9 cellular contexts compared by ENCODE assay signal in the genomic region with DNA sequence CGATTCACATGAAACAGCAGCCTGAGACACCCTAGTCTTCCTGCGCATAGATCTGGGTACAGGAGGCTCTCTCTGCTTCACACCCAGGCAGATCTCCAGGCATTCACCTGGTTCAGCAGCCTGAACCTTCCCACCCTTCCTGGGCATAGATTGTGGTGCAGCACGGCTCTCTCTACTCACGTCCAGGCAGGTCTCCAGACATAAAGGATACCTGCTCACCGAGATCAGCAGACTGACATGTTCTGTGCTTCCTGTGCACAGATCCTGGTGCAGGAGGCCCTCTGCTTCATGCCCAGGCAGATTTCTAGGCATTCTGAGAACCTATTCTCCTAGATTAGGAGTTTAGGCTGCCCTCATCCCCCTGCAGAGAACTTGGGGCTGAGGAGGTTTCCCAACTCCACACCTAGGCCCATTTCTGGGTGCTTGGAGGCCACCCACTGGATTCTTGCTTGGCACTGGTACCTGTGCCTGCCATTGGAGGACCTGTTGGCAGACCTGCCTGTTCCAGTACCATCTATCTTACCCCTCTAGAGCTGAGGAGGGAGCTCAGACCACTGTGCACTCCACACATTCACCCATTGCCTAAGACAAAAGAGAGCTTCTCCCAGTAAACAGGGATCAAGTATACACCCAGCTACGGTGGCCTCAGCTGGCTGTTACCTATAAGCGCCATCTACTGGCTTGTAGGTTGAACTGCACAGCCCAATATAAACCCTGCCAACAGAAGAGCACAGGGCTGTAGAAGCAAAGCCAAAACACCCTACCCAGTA. TPM values are rescaled to one million over a fixed set of nuclear protein-coding genes. Genes with fewer than 3 reads are reported as not detected.
DNase-seq lines count a peak whose midpoint lies in the region; ATAC-seq and TF ChIP-seq lines count a peak whose summit lies in the region.
"Had no signal": no experiment of that assay in that cellular context is flagged by ENCODE, and none has a peak within 500 bp of the region (broad histone marks: within the 10 kb centered on the region; RNA-seq: fewer than 3 reads in every experiment).

No MANE protein-coding gene starts in this region.

- H3K36me3 ChIP-seq in mucosa of descending colon (ENCODE audit: low read depth): no peaks in the 10 kb centered on the region

- peak; percentile 68 for TF ChIP-seq CTCF in HL-60 (IDR thresholded peaks at IDR 0.05; ENCODE audit: insufficient read depth, low read length)
- TF ChIP-seq CTCF in mucosa of descending colon (IDR thresholded peaks at IDR 0.05): no peak

- no peaks in the 10 kb centered on the region for H3K27me3 ChIP-seq in HL-60 (ENCODE audit: insufficient read depth, poor library complexity, severe bottlenecking)

- intact Hi-C loops in mucosa of descending colon (cut with DNase I, micrococcal nuclease): no loop called here

- H3K4me3 Mint-ChIP-seq in activated CD4-positive, alpha-beta T cell treated with anti-CD3 and anti-CD28 coated beads, Interleukin-2, amount 10 ng/mL, durations not matched to agents 7 days and 5 days: no peak overlapping the region
- H3K4me3 Mint-ChIP-seq in activated CD8-positive, alpha-beta T cell treated with anti-CD3 and anti-CD28 coated beads, Interleukin-2, amount 10 ng/mL, durations not matched to agents 7 days and 5 days: no peak overlapping the region

- ATAC-seq in GM21717 (IDR thresholded peaks at IDR 0.05; ENCODE audit: unreplicated experiment) (peak; percentile 99), mucosa of descending colon (peak; percentile 13)
- ATAC-seq in activated CD8-positive, alpha-beta T cell treated with anti-CD3 and anti-CD28 coated beads, Interleukin-2, amount 10 ng/mL, durations not matched to agents 7 days and 5 days: no peak

- no peaks in the 10 kb centered on the region for H3K9me3 Mint-ChIP-seq in activated CD4-positive, alpha-beta T cell treated with anti-CD3 and anti-CD28 coated beads, Interleukin-2, amount 10 ng/mL, durations not matched to agents 7 days and 5 days
- no peaks in the 10 kb centered on the region for H3K9me3 Mint-ChIP-seq in activated CD8-positive, alpha-beta T cell treated with anti-CD3 and anti-CD28 coated beads, Interleukin-2, amount 10 ng/mL, durations not matched to agents 7 days and 5 days (ENCODE audit: insufficient read depth)

- peaks cover 33% of the 10 kb centered on the region for H3K9me3 ChIP-seq in mucosa of descending colon

- H3K27me3 Mint-ChIP-seq in activated CD4-positive, alpha-beta T cell treated with anti-CD3 and anti-CD28 coated beads, Interleukin-2, amount 10 ng/mL, durations not matched to agents 7 days and 5 days: no peaks in the 10 kb centered on the region
- no peaks in the 10 kb centered on the region for H3K27me3 Mint-ChIP-seq in activated CD8-positive, alpha-beta T cell treated with anti-CD3 and anti-CD28 coated beads, Interleukin-2, amount 10 ng/mL, durations not matched to agents 7 days and 5 days (ENCODE audit: low read depth)

- peak; percentile 6 for DNase-seq in activated CD4-positive, alpha-beta T cell treated with anti-CD3 and anti-CD28 coated beads, Interleukin-2, amount 10 ng/mL, durations not matched to agents 7 days and 5 days
- DNase-seq in activated CD4-positive, alpha-beta T cell treated with anti-CD3 and anti-CD28 coated beads for 48 hours: no peak
- DNase-seq in HL-60 (ENCODE audit: low read depth in 1 of 2, low spot score in 1 of 2) (peak; percentile 1 to 30), mucosa of descending colon (peak in 1 of 3 donors; percentile 2), epidermal melanocyte (ENCODE audit: insufficient read length, low spot score) (no peak)
- DNase-seq in activated CD8-positive, alpha-beta T cell treated with anti-CD3 and anti-CD28 coated beads, Interleukin-2, amount 10 ng/mL, durations not matched to agents 7 days and 5 days: peak; percentile 21
- DNase-seq in activated CD4-positive, alpha-beta T cell treated with anti-CD3 and anti-CD28 coated beads for 1 hour: no peak

- H3K27ac ChIP-seq in HL-60 (replicated peaks): no peak overlapping the region

- no peaks in the 10 kb centered on the region for H3K4me1 ChIP-seq in mucosa of descending colon (ENCODE audit: low read depth)

- H3K36me3 Mint-ChIP-seq in activated CD4-positive, alpha-beta T cell treated with anti-CD3 and anti-CD28 coated beads, Interleukin-2, amount 10 ng/mL, durations not matched to agents 7 days and 5 days (ENCODE audit: low read depth): no peaks in the 10 kb centered on the region
- no peaks in the 10 kb centered on the region for H3K36me3 Mint-ChIP-seq in activated CD8-positive, alpha-beta T cell treated with anti-CD3 and anti-CD28 coated beads, Interleukin-2, amount 10 ng/mL, durations not matched to agents 7 days and 5 days (ENCODE audit: low read depth)

- CTCF ChIA-PET in activated CD4-positive, alpha-beta T cell treated with anti-CD3 and anti-CD28 coated beads, Interleukin-2, amount 10 ng/mL, durations not matched to agents 7 days and 5 days (lab: Charles Lee): interaction anchor here (1.0 kb wide), 1 partner anchor 13 kb away, joined by 4 read pairs; no protein-coding TSS in a partner anchor
- CTCF ChIA-PET in activated CD8-positive, alpha-beta T cell treated with anti-CD3 and anti-CD28 coated beads, Interleukin-2, amount 10 ng/mL, durations not matched to agents 7 days and 5 days (lab: Charles Lee): interaction anchor here (1.4 to 1.7 kb wide), 2 partner anchors 9 to 577 kb away, joined by 3 to 7 read pairs; no protein-coding TSS in a partner anchor

- H3K4me3 ChIP-seq in HL-60 (replicated peaks; ENCODE audit: insufficient read depth, low read length) (no peak overlapping the region), mucosa of descending colon (no peak overlapping the region)

- no peak overlapping the region for H3K27ac Mint-ChIP-seq in activated CD4-positive, alpha-beta T cell treated with anti-CD3 and anti-CD28 coated beads, Interleukin-2, amount 10 ng/mL, durations not matched to agents 7 days and 5 days
- no peak overlapping the region for H3K27ac Mint-ChIP-seq in activated CD8-positive, alpha-beta T cell treated with anti-CD3 and anti-CD28 coated beads, Interleukin-2, amount 10 ng/mL, durations not matched to agents 7 days and 5 days

- H3K4me1 Mint-ChIP-seq in activated CD4-positive, alpha-beta T cell treated with anti-CD3 and anti-CD28 coated beads, Interleukin-2, amount 10 ng/mL, durations not matched to agents 7 days and 5 days: no peaks in the 10 kb centered on the region
- no peaks in the 10 kb centered on the region for H3K4me1 Mint-ChIP-seq in activated CD8-positive, alpha-beta T cell treated with anti-CD3 and anti-CD28 coated beads, Interleukin-2, amount 10 ng/mL, durations not matched to agents 7 days and 5 days (ENCODE audit: low read depth)

- POLR2A ChIA-PET in activated CD4-positive, alpha-beta T cell treated with anti-CD3 and anti-CD28 coated beads, Interleukin-2, amount 10 ng/mL, durations not matched to agents 7 days and 5 days (lab: Charles Lee): no interaction called here
- POLR2A ChIA-PET in activated CD8-positive, alpha-beta T cell treated with anti-CD3 and anti-CD28 coated beads, Interleukin-2, amount 10 ng/mL, durations not matched to agents 7 days and 5 days (lab: Charles Lee): no interaction called here

RNA-seq across cellular contexts. Expression of a gene that starts 28.0 kb away (rescaled TPM):
- total RNA-seq in activated CD4-positive, alpha-beta T cell treated with anti-CD3 and anti-CD28 coated beads, Interleukin-2, amount 10 ng/mL, durations not matched to agents 7 days and 5 days: not detected
- total RNA-seq in activated CD8-positive, alpha-beta T cell treated with anti-CD3 and anti-CD28 coated beads, Interleukin-2, amount 10 ng/mL, durations not matched to agents 7 days and 5 days: not detected
- not detected for total RNA-seq in mucosa of descending colon
- total RNA-seq: dermis microvascular lymphatic vessel endothelial cell had no signal

Comparison
In these comparisons a context has a peak if more than half of its experiments do, and no peak if none do; other contexts are left out.
1. DNase-seq: peak in activated CD4-positive, alpha-beta T cell treated with anti-CD3 and anti-CD28 coated beads, Interleukin-2, amount 10 ng/mL, durations not matched to agents 7 days and 5 days (single experiment), HL-60 (2 of 2) and activated CD8-positive, alpha-beta T cell treated with anti-CD3 and anti-CD28 coated beads, Interleukin-2, amount 10 ng/mL, durations not matched to agents 7 days and 5 days (single experiment); none in activated CD4-positive, alpha-beta T cell treated with anti-CD3 and anti-CD28 coated beads for 48 hours (single experiment), epidermal melanocyte (single experiment) and activated CD4-positive, alpha-beta T cell treated with anti-CD3 and anti-CD28 coated beads for 1 hour (single experiment).